In genomic region chr3:57934373-57934772, GRCh38 we compare ENCODE assay signal across 5 cellular contexts.
"Had no signal": no experiment of that assay in that cellular context is flagged by ENCODE, and none has a peak within 500 bp of the region (broad histone marks: within the 10 kb centered on the region; RNA-seq: fewer than 3 reads in every experiment).

No MANE protein-coding gene starts in this region.

- H3K27ac ChIP-seq: HL-60 had no signal

- DNase-seq: IMR-90, KBM-7 had no signal

- ATAC-seq: HepG2, K562 had no signal

- H3K4me3 ChIP-seq: K562 had no signal
